In genomic region chr17:80967404-80967872, GRCh38 we compare ENCODE assay signal across 19 cellular contexts.
"Had no signal": no experiment of that assay in that cellular context is flagged by ENCODE, and none has a peak within 500 bp of the region (broad histone marks: within the 10 kb centered on the region; RNA-seq: fewer than 3 reads in every experiment).

No MANE protein-coding gene starts in this region.

- H3K27ac Mint-ChIP-seq: activated naive CD4-positive, alpha-beta T cell treated with anti-CD3 and anti-CD28 coated beads, Interleukin-2, amount 50 U/mL, for 24 hours; T-helper 1 cell treated with Interleukin-12 subunit alpha and Interleukin-12 subunit beta and Interleukin-4 antibody, amounts not matched to agents 30 μg/mL and 1 μg/mL, for 36 hours had no signal

- FAIRE-seq: bronchial epithelial cell had no signal

- H3K9me3 ChIP-seq: esophagus squamous epithelium, prostate gland, testis, upper lobe of left lung had no signal

- H3K27me3 ChIP-seq: testis, upper lobe of left lung had no signal

- H3K36me3 ChIP-seq: prostate gland had no signal

- H3K4me3 ChIP-seq: esophagus squamous epithelium, prostate gland, skin epidermis, testis, upper lobe of left lung had no signal

- DNase-seq: activated CD4-positive, alpha-beta T cell treated with anti-CD3 and anti-CD28 coated beads for 1 hour; activated CD4-positive, alpha-beta T cell treated with anti-CD3 and anti-CD28 coated beads, Interleukin-2, amount 50 U/mL, for 4 hours; activated effector memory CD4-positive, alpha-beta T cell treated with anti-CD3 and anti-CD28 coated beads, Interleukin-2, amount 50 U/mL, for 16 hours; activated T-cell treated with anti-CD3 and anti-CD28 coated beads, Interleukin-2, amount 50 U/mL, for 24 hours; cerebellar nuclear complex; effector CD4-positive, alpha-beta T cell; esophagus squamous epithelium; midbrain; stimulated activated CD4-positive, alpha-beta T cell treated with anti-CD3 and anti-CD28 coated beads, Interleukin-4, amount 100 ng/mL, for 1 hour; testis had no signal

- ATAC-seq: right cardiac atrium; stimulated activated memory B cell treated with anti-CD40 and anti-IgM and Interleukin-4, amounts not matched to agents 10 μg/mL and 1 μg/mL and 100 μg/mL, for 72 hours had no signal

- H3K4me3 Mint-ChIP-seq: activated naive CD4-positive, alpha-beta T cell treated with anti-CD3 and anti-CD28 coated beads, Interleukin-2, amount 50 U/mL, for 24 hours; activated T-cell treated with anti-CD3 and anti-CD28 coated beads, Interleukin-2, amount 50 U/mL, for 24 hours; stimulated activated memory B cell treated with anti-CD40 and anti-IgM and Interleukin-4, amounts not matched to agents 10 μg/mL and 1 μg/mL and 100 μg/mL, for 72 hours; T-helper 1 cell treated with Interleukin-12 subunit alpha and Interleukin-12 subunit beta and Interleukin-4 antibody, amounts not matched to agents 30 μg/mL and 1 μg/mL, for 36 hours had no signal

- H3K27ac ChIP-seq: prostate gland, testis, upper lobe of left lung, VCaP had no signal

- H3K9me3 Mint-ChIP-seq: activated naive CD4-positive, alpha-beta T cell treated with anti-CD3 and anti-CD28 coated beads, Interleukin-2, amount 50 U/mL, for 24 hours; activated T-cell treated with anti-CD3 and anti-CD28 coated beads, Interleukin-2, amount 50 U/mL, for 24 hours; stimulated activated memory B cell treated with anti-CD40 and anti-IgM and Interleukin-4, amounts not matched to agents 10 μg/mL and 1 μg/mL and 100 μg/mL, for 72 hours; T-helper 1 cell treated with Interleukin-12 subunit alpha and Interleukin-12 subunit beta and Interleukin-4 antibody, amounts not matched to agents 30 μg/mL and 1 μg/mL, for 36 hours had no signal
